28 cellular contexts compared by ENCODE assay signal in genomic region chr3:14001136-14001535, GRCh38.
DNase-seq lines count a peak whose midpoint lies in the region; ATAC-seq and TF ChIP-seq lines count a peak whose summit lies in the region.
"Had no signal": no experiment of that assay in that cellular context is flagged by ENCODE, and none has a peak within 500 bp of the region (broad histone marks: within the 10 kb centered on the region; RNA-seq: fewer than 3 reads in every experiment).

No MANE protein-coding gene starts in this region.

- no peak for TF ChIP-seq CTCF in A673 (conservative IDR thresholded peaks at IDR 0.05; ENCODE audit: low read depth, low read length)
- no peak for TF ChIP-seq CTCF in HFFc6 (IDR thresholded peaks at IDR 0.05)
- TF ChIP-seq CTCF in fibroblast of pulmonary artery (IDR thresholded peaks at IDR 0.05; ENCODE audit: low read length, missing control alignments) = no peak
- no peak for TF ChIP-seq CTCF in spleen (IDR thresholded peaks at IDR 0.05 in 8 of 11, conservative IDR thresholded peaks at IDR 0.05 in 3 of 11)

- intact Hi-C loops in A673 (cut with micrococcal nuclease; ENCODE audit: unreplicated experiment) (no loop called here), spleen (cut with DNase I; ENCODE audit: low total_unique reads) (no loop called here)

- H3K27ac ChIP-seq in A673 (ENCODE audit: low read depth, low read length, poor library complexity, severe bottlenecking) (peak overlapping the region; percentile 22), spleen (no peak overlapping the region)
- H3K27ac ChIP-seq: BLaER1 treated with 17β-estradiol and CSF1 and Interleukin-3, amounts not matched to agents 10 nM and 100 nM; KMS-11; pancreas; right atrium auricular region; upper lobe of left lung had no signal

- H3K4me3 ChIP-seq in A673 (ENCODE audit: low read depth, low read length, poor library complexity, severe bottlenecking) (no peak overlapping the region), fibroblast of pulmonary artery (replicated peaks; ENCODE audit: low read depth, low read length) (no peak overlapping the region), spleen (no peak overlapping the region)
- H3K4me3 ChIP-seq: BLaER1 treated with 17β-estradiol and CSF1 and Interleukin-3, amounts not matched to agents 10 nM and 100 nM; esophagus squamous epithelium; HAP-1; pancreas; right atrium auricular region; upper lobe of left lung had no signal

- CTCF ChIA-PET in A673 (lab: Charles Lee) = no interaction called here

- H3K4me3 Mint-ChIP-seq in HFFc6 = no peak overlapping the region; the same call in 1 of the 2 replicates
- H3K4me3 Mint-ChIP-seq: activated naive CD4-positive, alpha-beta T cell treated with anti-CD3 and anti-CD28 coated beads, Interleukin-2, amount 10 ng/mL, durations not matched to agents 7 days and 5 days; mesothelial cell of epicardium; natural killer cell; T-cell had no signal

- H3K9me3 ChIP-seq in A673 (ENCODE audit: low read depth, low read length, poor library complexity, severe bottlenecking) (no peaks in the 10 kb centered on the region), spleen (peaks cover 0 to 9% (median 0%) of the 10 kb centered on the region in 8 donors)
- H3K9me3 ChIP-seq: esophagus squamous epithelium, HAP-1, pancreas, right atrium auricular region, upper lobe of left lung had no signal

- H3K4me1 ChIP-seq in A673 (ENCODE audit: insufficient read depth, low read length, poor library complexity, severe bottlenecking) = peaks cover 9% of the 10 kb centered on the region
- no peaks in the 10 kb centered on the region for H3K4me1 ChIP-seq in spleen
- H3K4me1 ChIP-seq: BLaER1 treated with 17β-estradiol and CSF1 and Interleukin-3, amounts not matched to agents 10 nM and 100 nM; pancreas; right atrium auricular region; upper lobe of left lung had no signal

- H3K27me3 Mint-ChIP-seq in HFFc6 (ENCODE audit: insufficient read depth) = peaks cover 2% of the 10 kb centered on the region; the same call in 1 of the 2 replicates

- H3K36me3 Mint-ChIP-seq in HFFc6 (ENCODE audit: low read depth) = no peaks in the 10 kb centered on the region
- H3K36me3 Mint-ChIP-seq: activated naive CD4-positive, alpha-beta T cell treated with anti-CD3 and anti-CD28 coated beads, Interleukin-2, amount 10 ng/mL, durations not matched to agents 7 days and 5 days; mesothelial cell of epicardium; natural killer cell; T-cell had no signal

- H3K36me3 ChIP-seq in A673 (ENCODE audit: insufficient read depth, low read length, poor library complexity, severe bottlenecking) (no peaks in the 10 kb centered on the region), spleen (no peaks in the 10 kb centered on the region)
- H3K36me3 ChIP-seq: BLaER1 treated with 17β-estradiol and CSF1 and Interleukin-3, amounts not matched to agents 10 nM and 100 nM; esophagus squamous epithelium; HAP-1; pancreas; right atrium auricular region; upper lobe of left lung had no signal

- no peaks in the 10 kb centered on the region; the same call in 1 of the 2 replicates for H3K9me3 Mint-ChIP-seq in HFFc6
- H3K9me3 Mint-ChIP-seq: mesothelial cell of epicardium, natural killer cell, T-cell had no signal

- no peak for ATAC-seq in activated CD4-positive, CD25-positive, alpha-beta regulatory T cell treated with anti-CD3 and anti-CD28 coated beads, Interleukin-2, amount 50 U/mL, for 24 hours
- ATAC-seq: natural killer cell, pancreas, T-cell had no signal

- POLR2A ChIA-PET in A673 (lab: Charles Lee; ENCODE audit: low non-redundant PET) = no interaction called here

- TF ChIP-seq POLR2A in spleen (IDR thresholded peaks at IDR 0.05) = no peak

- DNase-seq in A673 (ENCODE audit: low spot score) (peak; percentile 33), HFFc6 (peak; percentile 9), SW480 (ENCODE audit: low spot score) (peak; percentile 7), fibroblast of pulmonary artery (ENCODE audit: low read depth) (peak; percentile 1), spleen (no peak), iPS-NIHi11 (ENCODE audit: low spot score) (no peak), AG08395 (ENCODE audit: low spot score) (no peak)
- DNase-seq: activated CD4-positive, alpha-beta T cell treated with anti-CD3 and anti-CD28 coated beads for 48 hours; activated naive CD4-positive, alpha-beta T cell treated with anti-CD3 and anti-CD28 coated beads, Interleukin-2, amount 10 ng/mL, durations not matched to agents 7 days and 5 days; aorta; cerebellar nuclear complex; effector memory CD4-positive, alpha-beta T cell; esophagus squamous epithelium; head of caudate nucleus; natural killer cell; NCI-H1694; NCI-H2171 treated with DMSO at 0.1 percent for 48 hours; NCI-H774; pancreas; SHP77 treated with DMSO at 0.1 percent for 48 hours; T-cell; upper lobe of left lung had no signal

- BruUV-seq in A673 (replicated peaks; lab: Mats Ljungman, UMichigan) = no TSS peak

- H3K4me1 Mint-ChIP-seq in HFFc6 (ENCODE audit: low read depth) = peaks cover 17% of the 10 kb centered on the region
- H3K4me1 Mint-ChIP-seq: activated naive CD4-positive, alpha-beta T cell treated with anti-CD3 and anti-CD28 coated beads, Interleukin-2, amount 10 ng/mL, durations not matched to agents 7 days and 5 days; natural killer cell; T-cell had no signal

- H3K27ac Mint-ChIP-seq in HFFc6 = peak overlapping the region; percentile 55; the same call in 1 of the 2 replicates
- H3K27ac Mint-ChIP-seq: activated naive CD4-positive, alpha-beta T cell treated with anti-CD3 and anti-CD28 coated beads, Interleukin-2, amount 10 ng/mL, durations not matched to agents 7 days and 5 days; mesothelial cell of epicardium; natural killer cell; T-cell had no signal

- no peaks in the 10 kb centered on the region for H3K27me3 ChIP-seq in A673 (replicated peaks; ENCODE audit: insufficient read depth, low read depth, low read length, poor library complexity)
- peaks cover 0 to 6% (median 0%) of the 10 kb centered on the region in 7 donors for H3K27me3 ChIP-seq in spleen (replicated peaks in 1 of 7)
- H3K27me3 ChIP-seq: BLaER1 treated with 17β-estradiol and CSF1 and Interleukin-3, amounts not matched to agents 10 nM and 100 nM; esophagus squamous epithelium; right atrium auricular region; upper lobe of left lung had no signal

Comparison
In these comparisons a context has a peak if more than half of its experiments do, and no peak if none do; other contexts are left out.
1. DNase-seq: peak in A673 (single experiment), HFFc6 (single experiment), SW480 (single experiment) and fibroblast of pulmonary artery (single experiment); none in spleen (single experiment), iPS-NIHi11 (single experiment) and AG08395 (single experiment).